Comparison of ENCODE assay signal across 8 cellular contexts in genomic region chr4:16516796-16517413, GRCh38.
DNase-seq lines count a peak whose midpoint lies in the region; ATAC-seq and TF ChIP-seq lines count a peak whose summit lies in the region.

No MANE protein-coding gene starts in this region.

- 28 to 37% (median 34%) methylated on average over 5 of the region's 5 CpGs for WGBS in adrenal gland, 4 donors

- no peaks in the 10 kb centered on the region for H3K27me3 ChIP-seq in adrenal gland

- no peaks in the 10 kb centered on the region for H3K4me1 ChIP-seq in adrenal gland (replicated peaks in 1 of 2)

- H3K4me3 ChIP-seq in adrenal gland: no peak overlapping the region

- no peak for TF ChIP-seq POLR2A in adrenal gland (IDR thresholded peaks at IDR 0.05)

- no peaks in the 10 kb centered on the region for H3K27me3 Mint-ChIP-seq in activated CD4-positive, alpha-beta T cell treated with anti-CD3 and anti-CD28 coated beads, Interleukin-2, amount 10 ng/mL, durations not matched to agents 24 days and 14 days

- no peaks in the 10 kb centered on the region for H3K36me3 Mint-ChIP-seq in activated CD4-positive, alpha-beta T cell treated with anti-CD3 and anti-CD28 coated beads, Interleukin-2, amount 10 ng/mL, durations not matched to agents 24 days and 14 days (ENCODE audit: low read depth)

- H3K27ac Mint-ChIP-seq in activated CD4-positive, alpha-beta T cell treated with anti-CD3 and anti-CD28 coated beads, Interleukin-2, amount 10 ng/mL, durations not matched to agents 24 days and 14 days: no peak overlapping the region

- intact Hi-C loops in adrenal gland (cut with DNase I): no loop called here
- intact Hi-C loops in activated CD4-positive, alpha-beta T cell treated with anti-CD3 and anti-CD28 coated beads, Interleukin-2, amount 10 ng/mL, durations not matched to agents 24 days and 14 days (cut with micrococcal nuclease): no loop called here

- no peak for ATAC-seq in GM21619 (IDR thresholded peaks at IDR 0.05; ENCODE audit: unreplicated experiment)

- no peaks in the 10 kb centered on the region for H3K9me3 ChIP-seq in adrenal gland (replicated peaks in 1 of 3)

- H3K4me1 Mint-ChIP-seq in activated CD4-positive, alpha-beta T cell treated with anti-CD3 and anti-CD28 coated beads, Interleukin-2, amount 10 ng/mL, durations not matched to agents 24 days and 14 days: no peaks in the 10 kb centered on the region

- no peak overlapping the region for H3K4me3 Mint-ChIP-seq in activated CD4-positive, alpha-beta T cell treated with anti-CD3 and anti-CD28 coated beads, Interleukin-2, amount 10 ng/mL, durations not matched to agents 24 days and 14 days

- no peak overlapping the region for H3K27ac ChIP-seq in adrenal gland

- DNase-seq in NCI-H1092 (lab: John Stamatoyannopoulos, UW): peak; percentile 8
- no peak for DNase-seq in NCI-H1092 treated with DMSO at 0.1 percent for 48 hours (lab: John Stamatoyannopoulos, UW)
- peak; percentile 66 to 88 (median 72) for DNase-seq in adrenal gland
- peak; percentile 59 to 78 for DNase-seq in hippocampal formation (lab: John Stamatoyannopoulos, UW)
- peak; percentile 94 for DNase-seq in superior temporal gyrus (ENCODE audit: extremely low spot score)
- DNase-seq in activated CD4-positive, alpha-beta T cell treated with anti-CD3 and anti-CD28 coated beads, Interleukin-2, amount 10 ng/mL, durations not matched to agents 24 days and 14 days: no peak
- DNase-seq in SIG-M5 (lab: John Stamatoyannopoulos, UW): no peak

- H3K9me3 Mint-ChIP-seq in activated CD4-positive, alpha-beta T cell treated with anti-CD3 and anti-CD28 coated beads, Interleukin-2, amount 10 ng/mL, durations not matched to agents 24 days and 14 days: no peaks in the 10 kb centered on the region

- H3K36me3 ChIP-seq in adrenal gland (replicated peaks in 1 of 2): no peaks in the 10 kb centered on the region

- TF ChIP-seq CTCF in adrenal gland (IDR thresholded peaks at IDR 0.05): peak in 5 of 6 experiments; percentile 35 to 58 (median 45)

Comparison
In these comparisons a context has a peak if more than half of its experiments do, and no peak if none do; other contexts are left out.
1. DNase-seq: peak in NCI-H1092 (single experiment), adrenal gland (7 of 7), hippocampal formation (2 of 2) and superior temporal gyrus (single experiment); none in NCI-H1092 treated with DMSO at 0.1 percent for 48 hours (single experiment), activated CD4-positive, alpha-beta T cell treated with anti-CD3 and anti-CD28 coated beads, Interleukin-2, amount 10 ng/mL, durations not matched to agents 24 days and 14 days (single experiment) and SIG-M5 (single experiment).